In genomic region chr6:132322398-132322797, GRCh38 we compare ENCODE assay signal across 29 cellular contexts.
DNase-seq lines count a peak whose midpoint lies in the region; ATAC-seq and TF ChIP-seq lines count a peak whose summit lies in the region.
"Had no signal": no experiment of that assay in that cellular context is flagged by ENCODE, and none has a peak within 500 bp of the region (broad histone marks: within the 10 kb centered on the region; RNA-seq: fewer than 3 reads in every experiment).

No MANE protein-coding gene starts in this region.

- CTCF ChIA-PET in CD4-positive, alpha-beta memory T cell (lab: Charles Lee; ENCODE audit: partially characterized antibody): interaction anchor here (1.5 kb wide), 1 partner anchor 42 kb away, joined by 5 read pairs; no protein-coding TSS in a partner anchor

- H3K36me3 Mint-ChIP-seq in stimulated activated naive B cell treated with anti-CD40 and anti-IgM and Interleukin-4, amounts not matched to agents 10 μg/mL and 1 μg/mL and 100 μg/mL, for 72 hours: peaks cover 0 to 12% of the 10 kb centered on the region in 2 donors
- H3K36me3 Mint-ChIP-seq in CD4-positive, alpha-beta memory T cell: no peaks in the 10 kb centered on the region
- H3K36me3 Mint-ChIP-seq: activated CD8-positive, alpha-beta memory T cell treated with anti-CD3 and anti-CD28 coated beads, Interleukin-2, amount 10 ng/mL, durations not matched to agents 7 days and 5 days; CD4-positive, CD25-positive, alpha-beta regulatory T cell had no signal

- POLR2A ChIA-PET in CD4-positive, alpha-beta memory T cell (lab: Charles Lee; ENCODE audit: partially characterized antibody): no interaction called here

- no peaks in the 10 kb centered on the region for H3K27me3 ChIP-seq in dorsolateral prefrontal cortex
- no peaks in the 10 kb centered on the region for H3K27me3 ChIP-seq in CD4-positive, alpha-beta memory T cell (ENCODE audit: insufficient read depth, low read length)
- H3K27me3 ChIP-seq: esophagus squamous epithelium, thyroid gland had no signal

- DNase-seq in NCI-H226 (peak; percentile 48), dorsolateral prefrontal cortex (no peak), iris pigment epithelial cell (ENCODE audit: low read depth) (peak; percentile 78)
- no peak for DNase-seq in stimulated activated naive B cell treated with anti-CD40 and anti-IgM and Interleukin-4, amounts not matched to agents 10 μg/mL and 1 μg/mL and 100 μg/mL, for 72 hours
- DNase-seq in stimulated activated CD4-positive, alpha-beta T cell treated with anti-CD3 and anti-CD28 coated beads, Interleukin-4, amount 100 ng/mL, for 4 hours: no peak
- no peak for DNase-seq in CD4-positive, alpha-beta memory T cell
- DNase-seq: activated B cell treated with CpG ODN at 0.5 μM for 24 hours; activated CD4-positive, alpha-beta T cell treated with anti-CD3 and anti-CD28 coated beads, Interleukin-2, amount 50 U/mL, for 1 hour; activated CD8-positive, alpha-beta memory T cell treated with anti-CD3 and anti-CD28 coated beads, Interleukin-2, amount 10 ng/mL, durations not matched to agents 7 days and 5 days; activated naive CD4-positive, alpha-beta T cell treated with anti-CD3 and anti-CD28 coated beads for 36 hours; activated T-cell treated with anti-CD3 and anti-CD28 coated beads, Interleukin-2, amount 50 U/mL, for 72 hours; CD4-positive, CD25-positive, alpha-beta regulatory T cell; endodermal cell; esophagus squamous epithelium; H7; head of caudate nucleus; left cardiac atrium; NCI-H1092; NCI-H187; NCI-H2171; NCI-H526; NK-92 treated with Interleukin-12 subunit alpha and Interleukin-12 subunit beta, amount 100 ng/mL, for 24 hours; psoas muscle; SHP77 treated with DMSO at 0.1 percent for 48 hours; stimulated activated naive CD8-positive, alpha-beta T cell treated with anti-CD3 and anti-CD28 coated beads, Interleukin-15, Interleukin-2, amounts not matched to agents 100 U/mL and 50 U/mL, for 24 hours; thyroid gland had no signal

- no peak for TF ChIP-seq CTCF in dorsolateral prefrontal cortex (IDR thresholded peaks at IDR 0.05 in 54 of 56, conservative IDR thresholded peaks at IDR 0.05 in 2 of 56; ENCODE audit: low read depth in 1 of 56, partially characterized antibody in 56 of 56)

- no peak overlapping the region for H3K4me3 Mint-ChIP-seq in stimulated activated naive B cell treated with anti-CD40 and anti-IgM and Interleukin-4, amounts not matched to agents 10 μg/mL and 1 μg/mL and 100 μg/mL, for 72 hours
- H3K4me3 Mint-ChIP-seq in CD4-positive, alpha-beta memory T cell: no peak overlapping the region
- H3K4me3 Mint-ChIP-seq: activated B cell treated with CpG ODN at 0.5 μM for 24 hours; activated CD8-positive, alpha-beta memory T cell treated with anti-CD3 and anti-CD28 coated beads, Interleukin-2, amount 10 ng/mL, durations not matched to agents 7 days and 5 days; activated naive CD4-positive, alpha-beta T cell treated with anti-CD3 and anti-CD28 coated beads for 36 hours; activated T-cell treated with anti-CD3 and anti-CD28 coated beads, Interleukin-2, amount 50 U/mL, for 72 hours; CD4-positive, CD25-positive, alpha-beta regulatory T cell; endodermal cell; IgD-negative memory B cell had no signal

- no peaks in the 10 kb centered on the region for H3K9me3 ChIP-seq in CD4-positive, alpha-beta memory T cell (ENCODE audit: control insufficient read depth in 1 of 2, low read length in 2 of 2)
- H3K9me3 ChIP-seq: esophagus squamous epithelium, thyroid gland had no signal

- peak overlapping the region in 31 of 59 donors; percentile 6 to 80 (median 35) for H3K27ac ChIP-seq in dorsolateral prefrontal cortex
- H3K27ac ChIP-seq in CD4-positive, alpha-beta memory T cell (ENCODE audit: low read depth, low read length): no peak overlapping the region
- H3K27ac ChIP-seq: esophagus squamous epithelium, psoas muscle, thyroid gland had no signal

- intact Hi-C loops in dorsolateral prefrontal cortex (cut with DNase I): no loop called here
- intact Hi-C loops in CD4-positive, alpha-beta memory T cell (cut with micrococcal nuclease): no loop called here

- H3K9me3 Mint-ChIP-seq in stimulated activated naive B cell treated with anti-CD40 and anti-IgM and Interleukin-4, amounts not matched to agents 10 μg/mL and 1 μg/mL and 100 μg/mL, for 72 hours: peaks cover 1 to 4% of the 10 kb centered on the region in 2 donors
- H3K9me3 Mint-ChIP-seq in CD4-positive, alpha-beta memory T cell: peaks cover 0 to 3% (median 0%) of the 10 kb centered on the region in 8 donors
- H3K9me3 Mint-ChIP-seq: activated naive CD4-positive, alpha-beta T cell treated with anti-CD3 and anti-CD28 coated beads for 36 hours; activated T-cell treated with anti-CD3 and anti-CD28 coated beads, Interleukin-2, amount 50 U/mL, for 72 hours; endodermal cell had no signal

- no peaks in the 10 kb centered on the region for H3K4me1 ChIP-seq in CD4-positive, alpha-beta memory T cell (ENCODE audit: insufficient read depth, low read length)
- H3K4me1 ChIP-seq: esophagus squamous epithelium, psoas muscle, thyroid gland had no signal

- ATAC-seq in stimulated activated naive B cell treated with anti-CD40 and anti-IgM and Interleukin-4, amounts not matched to agents 10 μg/mL and 1 μg/mL and 100 μg/mL, for 72 hours (replicated peaks): peak in 1 of 2 donors; percentile 55
- no peak for ATAC-seq in GM18858 (IDR thresholded peaks at IDR 0.05; ENCODE audit: unreplicated experiment)
- no peak for ATAC-seq in GM18520 (IDR thresholded peaks at IDR 0.05; ENCODE audit: unreplicated experiment)
- ATAC-seq: activated CD8-positive, alpha-beta memory T cell treated with anti-CD3 and anti-CD28 coated beads, Interleukin-2, amount 10 ng/mL, durations not matched to agents 7 days and 5 days; psoas muscle; stimulated activated naive CD8-positive, alpha-beta T cell treated with anti-CD3 and anti-CD28 coated beads, Interleukin-15, Interleukin-2, amounts not matched to agents 100 U/mL and 50 U/mL, for 24 hours had no signal

- no peaks in the 10 kb centered on the region for H3K36me3 ChIP-seq in CD4-positive, alpha-beta memory T cell (ENCODE audit: insufficient read depth, low read length)
- H3K36me3 ChIP-seq: thyroid gland had no signal

- H3K4me3 ChIP-seq in dorsolateral prefrontal cortex: no peak overlapping the region
- no peak overlapping the region for H3K4me3 ChIP-seq in CD4-positive, alpha-beta memory T cell (ENCODE audit: low read length in 2 of 2)
- H3K4me3 ChIP-seq: esophagus squamous epithelium, psoas muscle, thyroid gland had no signal

- H3K4me1 Mint-ChIP-seq in stimulated activated naive B cell treated with anti-CD40 and anti-IgM and Interleukin-4, amounts not matched to agents 10 μg/mL and 1 μg/mL and 100 μg/mL, for 72 hours: peaks cover 3 to 7% of the 10 kb centered on the region in 2 donors
- no peaks in the 10 kb centered on the region for H3K4me1 Mint-ChIP-seq in CD4-positive, alpha-beta memory T cell
- H3K4me1 Mint-ChIP-seq: activated CD8-positive, alpha-beta memory T cell treated with anti-CD3 and anti-CD28 coated beads, Interleukin-2, amount 10 ng/mL, durations not matched to agents 7 days and 5 days; CD4-positive, CD25-positive, alpha-beta regulatory T cell; endodermal cell had no signal

- peak overlapping the region; percentile 47 for H3K27ac Mint-ChIP-seq in stimulated activated naive B cell treated with anti-CD40 and anti-IgM and Interleukin-4, amounts not matched to agents 10 μg/mL and 1 μg/mL and 100 μg/mL, for 72 hours
- H3K27ac Mint-ChIP-seq in CD4-positive, alpha-beta memory T cell: no peak overlapping the region
- H3K27ac Mint-ChIP-seq: activated B cell treated with CpG ODN at 0.5 μM for 24 hours; activated CD8-positive, alpha-beta memory T cell treated with anti-CD3 and anti-CD28 coated beads, Interleukin-2, amount 10 ng/mL, durations not matched to agents 7 days and 5 days; activated naive CD4-positive, alpha-beta T cell treated with anti-CD3 and anti-CD28 coated beads for 36 hours; activated T-cell treated with anti-CD3 and anti-CD28 coated beads, Interleukin-2, amount 50 U/mL, for 72 hours; CD4-positive, CD25-positive, alpha-beta regulatory T cell; endodermal cell; IgD-negative memory B cell had no signal

- no peaks in the 10 kb centered on the region for H3K27me3 Mint-ChIP-seq in stimulated activated naive B cell treated with anti-CD40 and anti-IgM and Interleukin-4, amounts not matched to agents 10 μg/mL and 1 μg/mL and 100 μg/mL, for 72 hours
- H3K27me3 Mint-ChIP-seq in CD4-positive, alpha-beta memory T cell: peaks cover 2 to 5% of the 10 kb centered on the region in 2 donors
- H3K27me3 Mint-ChIP-seq: activated B cell treated with CpG ODN at 0.5 μM for 24 hours; CD4-positive, CD25-positive, alpha-beta regulatory T cell; IgD-negative memory B cell had no signal

Comparison
In these comparisons a context has a peak if more than half of its experiments do, and no peak if none do; other contexts are left out.
1. DNase-seq: peak in NCI-H226 (single experiment) and iris pigment epithelial cell (single experiment); none in dorsolateral prefrontal cortex (0 of 10), stimulated activated naive B cell treated with anti-CD40 and anti-IgM and Interleukin-4, amounts not matched to agents 10 μg/mL and 1 μg/mL and 100 μg/mL, for 72 hours (single experiment), stimulated activated CD4-positive, alpha-beta T cell treated with anti-CD3 and anti-CD28 coated beads, Interleukin-4, amount 100 ng/mL, for 4 hours (0 of 2) and CD4-positive, alpha-beta memory T cell (0 of 5).